In genomic region chr11:118210323-118210722, GRCh38 we compare ENCODE assay signal across 30 cellular contexts. TPM values are rescaled to one million over a fixed set of nuclear protein-coding genes. Genes with fewer than 3 reads are reported as not detected.
DNase-seq lines count a peak whose midpoint lies in the region; ATAC-seq and TF ChIP-seq lines count a peak whose summit lies in the region.
"Had no signal": no experiment of that assay in that cellular context is flagged by ENCODE, and none has a peak within 500 bp of the region (broad histone marks: within the 10 kb centered on the region; RNA-seq: fewer than 3 reads in every experiment).

No MANE protein-coding gene starts in this region.

- peaks cover 98% of the 10 kb centered on the region for H3K36me3 Mint-ChIP-seq in activated T-helper 2 cell treated with anti-CD3 and anti-CD28 coated beads, Interferon-gamma antibody, Interleukin-2, Interleukin-4, amounts not matched to agents 10 μg/mL and 5 μg/mL and 100 μg/mL, durations not matched to agents 14 hours and 24 hours and 36 hours (ENCODE audit: low read depth)
- H3K36me3 Mint-ChIP-seq in neural progenitor cell: no peaks in the 10 kb centered on the region

- H4K20me1 ChIP-seq in neural progenitor cell (ENCODE audit: low read depth): no peaks in the 10 kb centered on the region

- peak overlapping the region; percentile 70 for H3K27ac Mint-ChIP-seq in activated T-helper 2 cell treated with anti-CD3 and anti-CD28 coated beads, Interferon-gamma antibody, Interleukin-2, Interleukin-4, amounts not matched to agents 10 μg/mL and 5 μg/mL and 100 μg/mL, durations not matched to agents 14 hours and 24 hours and 36 hours
- H3K27ac Mint-ChIP-seq in neural progenitor cell: no peak overlapping the region

- H3K27me3 Mint-ChIP-seq in activated T-helper 2 cell treated with anti-CD3 and anti-CD28 coated beads, Interferon-gamma antibody, Interleukin-2, Interleukin-4, amounts not matched to agents 10 μg/mL and 5 μg/mL and 100 μg/mL, durations not matched to agents 14 hours and 24 hours and 36 hours (ENCODE audit: low read depth): no peaks in the 10 kb centered on the region
- H3K27me3 Mint-ChIP-seq in neural progenitor cell (ENCODE audit: insufficient read depth, low read depth): peaks cover 10% of the 10 kb centered on the region
- H3K27me3 Mint-ChIP-seq: activated T-cell treated with anti-CD3 and anti-CD28 coated beads, Interleukin-2, amount 50 U/mL, for 24 hours had no signal

- H3K9me3 ChIP-seq in right cardiac atrium (ENCODE audit: control insufficient read depth, low read length) (no peaks in the 10 kb centered on the region), right atrium auricular region (no peaks in the 10 kb centered on the region), HUES48 (ENCODE audit: control insufficient read depth, insufficient read depth, low read length) (no peaks in the 10 kb centered on the region), neural progenitor cell (ENCODE audit: low read depth) (no peaks in the 10 kb centered on the region)
- H3K9me3 ChIP-seq: colonic mucosa, esophagus squamous epithelium, prostate gland had no signal

- no peaks in the 10 kb centered on the region for H3K9me3 Mint-ChIP-seq in activated T-helper 2 cell treated with anti-CD3 and anti-CD28 coated beads, Interferon-gamma antibody, Interleukin-2, Interleukin-4, amounts not matched to agents 10 μg/mL and 5 μg/mL and 100 μg/mL, durations not matched to agents 14 hours and 24 hours and 36 hours
- no peaks in the 10 kb centered on the region for H3K9me3 Mint-ChIP-seq in neural progenitor cell

- no peaks in the 10 kb centered on the region for H3K79me2 ChIP-seq in neural progenitor cell (ENCODE audit: low read depth)

- H3K27me3 ChIP-seq in right cardiac atrium (ENCODE audit: control insufficient read depth, insufficient read depth): no peaks in the 10 kb centered on the region
- H3K27me3 ChIP-seq in right atrium auricular region: no peaks in the 10 kb centered on the region
- no peaks in the 10 kb centered on the region for H3K27me3 ChIP-seq in HUES48 (ENCODE audit: control insufficient read depth, insufficient read depth, low read length)
- H3K27me3 ChIP-seq in neural progenitor cell: no peaks in the 10 kb centered on the region
- H3K27me3 ChIP-seq: colonic mucosa had no signal

- intact Hi-C loops in right cardiac atrium (cut with DNase I): no loop called here
- intact Hi-C loops in activated T-helper 2 cell treated with anti-CD3 and anti-CD28 coated beads, Interferon-gamma antibody, Interleukin-2, Interleukin-4, amounts not matched to agents 10 μg/mL and 5 μg/mL and 100 μg/mL, durations not matched to agents 14 hours and 24 hours and 36 hours (cut with micrococcal nuclease): no loop called here

- ATAC-seq in right cardiac atrium: no peak
- ATAC-seq: left lobe of liver; stimulated activated naive CD8-positive, alpha-beta T cell treated with anti-CD3 and anti-CD28 coated beads, Interleukin-15, Interleukin-2, amounts not matched to agents 100 U/mL and 50 U/mL, for 24 hours had no signal

- H3K4me3 ChIP-seq in right cardiac atrium (ENCODE audit: low read length) (no peak overlapping the region), right atrium auricular region (no peak overlapping the region), HUES48 (ENCODE audit: low read depth, low read length) (no peak overlapping the region), neural progenitor cell (no peak overlapping the region)
- H3K4me3 ChIP-seq: colonic mucosa, esophagus squamous epithelium, PC-9, prostate gland had no signal

- peaks cover 88% of the 10 kb centered on the region for H3K4me1 Mint-ChIP-seq in activated T-helper 2 cell treated with anti-CD3 and anti-CD28 coated beads, Interferon-gamma antibody, Interleukin-2, Interleukin-4, amounts not matched to agents 10 μg/mL and 5 μg/mL and 100 μg/mL, durations not matched to agents 14 hours and 24 hours and 36 hours (ENCODE audit: low read depth)
- H3K4me1 Mint-ChIP-seq in neural progenitor cell: peaks cover 26% of the 10 kb centered on the region

- no peak overlapping the region for H3K9ac ChIP-seq in HUES48 (ENCODE audit: low read depth, low read length)
- no peak overlapping the region for H3K9ac ChIP-seq in neural progenitor cell

- 86% methylated on average over 7 of the region's 7 CpGs for WGBS in right cardiac atrium

- no peak overlapping the region for H3K4me3 Mint-ChIP-seq in activated T-helper 2 cell treated with anti-CD3 and anti-CD28 coated beads, Interferon-gamma antibody, Interleukin-2, Interleukin-4, amounts not matched to agents 10 μg/mL and 5 μg/mL and 100 μg/mL, durations not matched to agents 14 hours and 24 hours and 36 hours (ENCODE audit: low read depth)
- no peak overlapping the region for H3K4me3 Mint-ChIP-seq in neural progenitor cell
- H3K4me3 Mint-ChIP-seq: CD14-positive monocyte had no signal

- H3K4me2 ChIP-seq in neural progenitor cell: peak overlapping the region; percentile 59
- H3K4me2 ChIP-seq: PC-9 had no signal

- peaks cover 4% of the 10 kb centered on the region for H3K4me1 ChIP-seq in right cardiac atrium (ENCODE audit: control insufficient read depth, insufficient read depth, low read length)
- H3K4me1 ChIP-seq in right atrium auricular region: peaks cover 0 to 26% of the 10 kb centered on the region in 2 donors
- H3K4me1 ChIP-seq in HUES48 (ENCODE audit: control insufficient read depth, insufficient read depth, low read length): peaks cover 40% of the 10 kb centered on the region
- H3K4me1 ChIP-seq in neural progenitor cell: peaks cover 51% of the 10 kb centered on the region
- H3K4me1 ChIP-seq: prostate gland had no signal

- no peak for DNase-seq in right cardiac atrium
- no peak for DNase-seq in right atrium auricular region (ENCODE audit: low spot score)
- DNase-seq in activated T-helper 2 cell treated with anti-CD3 and anti-CD28 coated beads, Interferon-gamma antibody, Interleukin-2, Interleukin-4, amounts not matched to agents 10 μg/mL and 5 μg/mL and 100 μg/mL, durations not matched to agents 14 hours and 24 hours and 36 hours (ENCODE audit: low spot score): no peak
- DNase-seq in neural progenitor cell (ENCODE audit: low spot score): no peak
- DNase-seq in GOT3 (lab: John Stamatoyannopoulos, UW): no peak
- DNase-seq in NCI-H2107 (lab: John Stamatoyannopoulos, UW): no peak
- DNase-seq in activated CD4-positive, CD25-positive, alpha-beta regulatory T cell (lab: John Stamatoyannopoulos, UW): no peak
- DNase-seq: activated naive CD4-positive, alpha-beta T cell treated with Interleukin-2 at 50 U/mL for 16 hours; activated T-cell treated with anti-CD3 and anti-CD28 coated beads, Interleukin-2, amount 50 U/mL, for 24 hours; aorta; colonic mucosa; DMS153; esophagus squamous epithelium; foreskin melanocyte; hippocampal formation; NCI-H1105 treated with DMSO at 0.1 percent for 48 hours; NCI-H1930; NCI-H524 treated with DMSO at 0.1 percent for 48 hours; PC-9; SHP77; stimulated activated naive CD8-positive, alpha-beta T cell treated with anti-CD3 and anti-CD28 coated beads, Interleukin-15, Interleukin-2, amounts not matched to agents 100 U/mL and 50 U/mL, for 24 hours; T1000 had no signal

- H3K36me3 ChIP-seq in right atrium auricular region (no peaks in the 10 kb centered on the region), HUES48 (ENCODE audit: control insufficient read depth, insufficient read depth, low read length) (no peaks in the 10 kb centered on the region), neural progenitor cell (no peaks in the 10 kb centered on the region)
- H3K36me3 ChIP-seq: colonic mucosa, esophagus squamous epithelium, prostate gland had no signal

- H3F3A ChIP-seq in neural progenitor cell (ENCODE audit: low read depth): peaks cover 45% of the 10 kb centered on the region

- H3K27ac ChIP-seq in right cardiac atrium (ENCODE audit: low read length) (peak overlapping the region; percentile 43), right atrium auricular region (peak overlapping the region in 1 of 2 donors; percentile 51), HUES48 (ENCODE audit: low read depth, low read length) (peak overlapping the region; percentile 56), neural progenitor cell (no peak overlapping the region)
- H3K27ac ChIP-seq: colonic mucosa, esophagus squamous epithelium, PC-9, prostate gland had no signal

- no peak for TF ChIP-seq CTCF in right atrium auricular region (IDR thresholded peaks at IDR 0.05)
- no peak for TF ChIP-seq CTCF in neural progenitor cell (IDR thresholded peaks at IDR 0.05)

- no peak overlapping the region for H2AFZ ChIP-seq in neural progenitor cell (replicated peaks)
- H2AFZ ChIP-seq: PC-9 had no signal

RNA-seq across cellular contexts. Expression of gene JAML, which starts 14.5 kb away (rescaled TPM):
- total RNA-seq in right cardiac atrium (1 to 10 TPM; 2.3 to 8.0 (median 4.0) TPM), right atrium auricular region (1 to 10 TPM in 1 of 2 donors, under 1 TPM in 1; 0.48 to 2.2 TPM), neural progenitor cell (ENCODE audit: low replicate concordance) (0.09 TPM in 1 of 2 replicates, not detected in the other)
- polyA plus RNA-seq in right cardiac atrium: 2.0 TPM
- total RNA-seq in activated T-helper 2 cell treated with anti-CD3 and anti-CD28 coated beads, Interferon-gamma antibody, Interleukin-2, Interleukin-4, amounts not matched to agents 10 μg/mL and 5 μg/mL and 100 μg/mL, durations not matched to agents 14 hours and 24 hours and 36 hours: 377 and 389 TPM in 2 replicates
- total RNA-seq: M059J, myocyte, PC-9 had no signal

RNA-seq across cellular contexts. Expression of gene SCN2B, which starts 33.9 kb away (rescaled TPM):
- 10 to 100 TPM in 1 of 4 donors, 1 to 10 TPM in 3; 2.1 to 11.7 (median 5.5) TPM for total RNA-seq in right cardiac atrium
- 4.1 TPM for polyA plus RNA-seq in right cardiac atrium
- 1 to 10 TPM; 3.4 to 8.2 TPM for total RNA-seq in right atrium auricular region
- 0.02 TPM in 1 of 2 replicates, not detected in the other for total RNA-seq in activated T-helper 2 cell treated with anti-CD3 and anti-CD28 coated beads, Interferon-gamma antibody, Interleukin-2, Interleukin-4, amounts not matched to agents 10 μg/mL and 5 μg/mL and 100 μg/mL, durations not matched to agents 14 hours and 24 hours and 36 hours
- 0.15 and 0.37 TPM in 2 replicates for total RNA-seq in neural progenitor cell (ENCODE audit: low replicate concordance)
- total RNA-seq: activated CD8-positive, alpha-beta memory T cell treated with anti-CD3 and anti-CD28 coated beads for 36 hours; left lobe of liver; mesenteric fat pad; myocyte; PC-9 had no signal
- polyA plus RNA-seq: aorta, CD14-positive monocyte had no signal

RNA-seq across cellular contexts. Expression of gene MPZL3, which starts 41.8 kb away (rescaled TPM):
- 1 to 10 TPM; 1.3 to 1.7 (median 1.5) TPM for total RNA-seq in right cardiac atrium
- 0.77 TPM for polyA plus RNA-seq in right cardiac atrium
- 1 to 10 TPM; 1.0 to 2.0 TPM for total RNA-seq in right atrium auricular region
- total RNA-seq in activated T-helper 2 cell treated with anti-CD3 and anti-CD28 coated beads, Interferon-gamma antibody, Interleukin-2, Interleukin-4, amounts not matched to agents 10 μg/mL and 5 μg/mL and 100 μg/mL, durations not matched to agents 14 hours and 24 hours and 36 hours: 49.5 and 49.7 TPM in 2 replicates
- 1.1 and 5.7 TPM in 2 replicates for total RNA-seq in neural progenitor cell (ENCODE audit: low replicate concordance)
- total RNA-seq: myocyte had no signal

RNA-seq across cellular contexts. Expression of gene MPZL2, which starts 53.8 kb away (rescaled TPM):
- total RNA-seq in right cardiac atrium (10 to 100 TPM in 1 of 4 donors, 1 to 10 TPM in 3; 8.1 to 18.7 (median 9.0) TPM), right atrium auricular region (10 to 100 TPM; 13.8 to 16.8 TPM), neural progenitor cell (ENCODE audit: low replicate concordance) (1.9 and 2.3 TPM in 2 replicates)
- 6.4 TPM for polyA plus RNA-seq in right cardiac atrium
- 13.9 and 14.6 TPM in 2 replicates for total RNA-seq in activated T-helper 2 cell treated with anti-CD3 and anti-CD28 coated beads, Interferon-gamma antibody, Interleukin-2, Interleukin-4, amounts not matched to agents 10 μg/mL and 5 μg/mL and 100 μg/mL, durations not matched to agents 14 hours and 24 hours and 36 hours
- total RNA-seq: myocyte had no signal

RNA-seq across cellular contexts. Expression of gene SCN4B, which starts 57.7 kb away (rescaled TPM):
- total RNA-seq in right cardiac atrium: 1 to 10 TPM; 2.6 to 7.3 (median 6.0) TPM
- polyA plus RNA-seq in right cardiac atrium: 9.0 TPM
- 10 to 100 TPM in 1 of 2 donors, 1 to 10 TPM in 1; 2.5 to 11.8 TPM for total RNA-seq in right atrium auricular region
- total RNA-seq in activated T-helper 2 cell treated with anti-CD3 and anti-CD28 coated beads, Interferon-gamma antibody, Interleukin-2, Interleukin-4, amounts not matched to agents 10 μg/mL and 5 μg/mL and 100 μg/mL, durations not matched to agents 14 hours and 24 hours and 36 hours: 0.30 and 0.32 TPM in 2 replicates
- 3.6 and 7.1 TPM in 2 replicates for total RNA-seq in neural progenitor cell (ENCODE audit: low replicate concordance)
- total RNA-seq: myocyte, PC-9 had no signal
- polyA plus RNA-seq: CD14-positive monocyte had no signal

Comparison
In these comparisons a context has a peak if more than half of its experiments do, and no peak if none do; other contexts are left out.
1. RNA of gene JAML, which starts 14.5 kb away (total RNA-seq): 377 to 389 TPM in activated T-helper 2 cell treated with anti-CD3 and anti-CD28 coated beads, Interferon-gamma antibody, Interleukin-2, Interleukin-4, amounts not matched to agents 10 μg/mL and 5 μg/mL and 100 μg/mL, durations not matched to agents 14 hours and 24 hours and 36 hours; 2.3 to 8.0 TPM in right cardiac atrium, 0.48 to 2.2 TPM in right atrium auricular region and 0.09 TPM in neural progenitor cell; every median in the first group is over 10 times any median in the second.